ENCODE assay signal across 9 cellular contexts in the genomic region with DNA sequence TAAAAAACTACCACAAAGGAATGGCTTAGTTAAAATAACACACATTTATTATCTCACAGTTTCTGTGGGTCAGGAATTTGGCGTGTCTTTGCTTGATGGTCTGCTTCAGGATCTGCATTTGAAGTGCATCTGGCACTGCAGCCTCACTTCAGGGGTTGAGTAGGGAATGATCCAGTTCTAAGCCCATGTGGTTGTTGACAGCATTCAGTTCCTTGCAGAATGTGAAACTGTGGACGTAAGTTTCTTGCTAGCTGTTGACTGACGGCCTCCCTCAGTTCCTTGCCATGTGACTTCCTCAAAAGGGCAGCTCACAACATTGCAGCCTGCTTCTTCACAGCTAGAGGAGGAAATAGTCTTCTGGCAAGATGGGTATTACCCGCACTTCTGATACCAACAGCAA. TPM values are rescaled to one million over a fixed set of nuclear protein-coding genes. Genes with fewer than 3 reads are reported as not detected.
A peak's percentile ranks its signal among the peaks of the same experiment; 100 is the strongest.
DNase-seq lines count a peak whose midpoint lies in the region; ATAC-seq and TF ChIP-seq lines count a peak whose summit lies in the region.
"Had no signal": no experiment of that assay in that cellular context is flagged by ENCODE, and none has a peak within 500 bp of the region (broad histone marks: within the 10 kb centered on the region; RNA-seq: fewer than 3 reads in every experiment).

No MANE protein-coding gene starts in this region.

- DNase-seq in stimulated activated CD4-positive, alpha-beta T cell treated with anti-CD3 and anti-CD28 coated beads, Interleukin-15, amount 100 ng/mL, for 24 hours: peak; percentile 11
- no peak for DNase-seq in stimulated activated CD4-positive, alpha-beta T cell treated with anti-CD3 and anti-CD28 coated beads, Interleukin-2, amount 100 ng/mL, for 24 hours
- DNase-seq in OCI-M1 (lab: John Stamatoyannopoulos, UW) (peak; percentile 82), ascending aorta (ENCODE audit: low spot score in 2 of 2) (peak; percentile 23 to 77), NCI-H510A (lab: John Stamatoyannopoulos, UW) (no peak), posterior vena cava (ENCODE audit: low spot score) (no peak), progenitor cell of endocrine pancreas (ENCODE audit: low spot score, unreplicated experiment) (no peak)
- DNase-seq in natural killer cell treated with Interleukin-12 subunit alpha and Interleukin-12 subunit beta and Interleukin-15 and Interleukin-18, amount 100 ng/mL, for 72 hours (ENCODE audit: low spot score): no peak

- no peaks in the 10 kb centered on the region for H3K27me3 ChIP-seq in ascending aorta

- peaks cover 15 to 24% of the 10 kb centered on the region in 2 donors for H3K4me1 Mint-ChIP-seq in natural killer cell treated with Interleukin-12 subunit alpha and Interleukin-12 subunit beta and Interleukin-15 and Interleukin-18, amount 100 ng/mL, for 72 hours (ENCODE audit: low read depth in 2 of 2)
- peaks cover 2% of the 10 kb centered on the region for H3K4me1 Mint-ChIP-seq in progenitor cell of endocrine pancreas (ENCODE audit: low read depth)

- H3K36me3 Mint-ChIP-seq in natural killer cell treated with Interleukin-12 subunit alpha and Interleukin-12 subunit beta and Interleukin-15 and Interleukin-18, amount 100 ng/mL, for 72 hours: no peaks in the 10 kb centered on the region
- H3K36me3 Mint-ChIP-seq in progenitor cell of endocrine pancreas (ENCODE audit: insufficient read depth): no peaks in the 10 kb centered on the region

- intact Hi-C loops in ascending aorta (cut with DNase I): loop anchor here (5.0 kb wide), 1 partner anchor 131 kb away; the partner anchor contains the start of gene ECM2
- intact Hi-C loops in posterior vena cava (cut with DNase I): no loop called here

- H3K27ac ChIP-seq in ascending aorta: peak overlapping the region; percentile 82 to 84

- no peaks in the 10 kb centered on the region for H3K36me3 ChIP-seq in ascending aorta

- TF ChIP-seq CTCF in ascending aorta (IDR thresholded peaks at IDR 0.05) (no peak), progenitor cell of endocrine pancreas (IDR thresholded peaks at IDR 0.05; ENCODE audit: unreplicated experiment) (no peak)

- no peaks in the 10 kb centered on the region for H3K27me3 Mint-ChIP-seq in natural killer cell treated with Interleukin-12 subunit alpha and Interleukin-12 subunit beta and Interleukin-15 and Interleukin-18, amount 100 ng/mL, for 72 hours
- no peaks in the 10 kb centered on the region for H3K27me3 Mint-ChIP-seq in progenitor cell of endocrine pancreas

- peak overlapping the region; percentile 64 to 78 for H3K27ac Mint-ChIP-seq in natural killer cell treated with Interleukin-12 subunit alpha and Interleukin-12 subunit beta and Interleukin-15 and Interleukin-18, amount 100 ng/mL, for 72 hours
- no peak overlapping the region for H3K27ac Mint-ChIP-seq in progenitor cell of endocrine pancreas

- H3K4me3 Mint-ChIP-seq in natural killer cell treated with Interleukin-12 subunit alpha and Interleukin-12 subunit beta and Interleukin-15 and Interleukin-18, amount 100 ng/mL, for 72 hours: peak overlapping the region; percentile 67
- no peak overlapping the region for H3K4me3 Mint-ChIP-seq in progenitor cell of endocrine pancreas (ENCODE audit: low read depth)

- peak overlapping the region; percentile 18 to 64 for H3K4me3 ChIP-seq in ascending aorta

- H3K4me1 ChIP-seq in ascending aorta: peaks cover 0 to 7% of the 10 kb centered on the region in 2 donors

- H3K9me3 ChIP-seq in ascending aorta: no peaks in the 10 kb centered on the region

- ATAC-seq in natural killer cell treated with Interleukin-12 subunit alpha and Interleukin-12 subunit beta and Interleukin-15 and Interleukin-18, amount 100 ng/mL, for 72 hours: peak; percentile 79 to 83

- no peaks in the 10 kb centered on the region for H3K9me3 Mint-ChIP-seq in natural killer cell treated with Interleukin-12 subunit alpha and Interleukin-12 subunit beta and Interleukin-15 and Interleukin-18, amount 100 ng/mL, for 72 hours
- H3K9me3 Mint-ChIP-seq in progenitor cell of endocrine pancreas (ENCODE audit: low read depth): no peaks in the 10 kb centered on the region

RNA-seq across cellular contexts. Expression of gene OGN, which starts 2.1 kb away (rescaled TPM):
- total RNA-seq in ascending aorta: 156 TPM
- total RNA-seq in natural killer cell treated with Interleukin-12 subunit alpha and Interleukin-12 subunit beta and Interleukin-15 and Interleukin-18, amount 100 ng/mL, for 72 hours: not detected
- total RNA-seq in posterior vena cava: 10 to 100 TPM; 28.4 to 64.0 TPM
- total RNA-seq in progenitor cell of endocrine pancreas: not detected in 2 replicates
- total RNA-seq: kidney epithelial cell had no signal

RNA-seq across cellular contexts. Expression of gene OMD, which starts 17.8 kb away (rescaled TPM):
- 36.2 TPM for total RNA-seq in ascending aorta
- not detected for total RNA-seq in natural killer cell treated with Interleukin-12 subunit alpha and Interleukin-12 subunit beta and Interleukin-15 and Interleukin-18, amount 100 ng/mL, for 72 hours
- total RNA-seq in posterior vena cava: 10 to 100 TPM; 15.1 to 47.0 TPM
- total RNA-seq in progenitor cell of endocrine pancreas: not detected in 2 replicates
- total RNA-seq: kidney epithelial cell had no signal

Comparison
In these comparisons a context has a peak if more than half of its experiments do, and no peak if none do; other contexts are left out.
1. DNase-seq: peak in stimulated activated CD4-positive, alpha-beta T cell treated with anti-CD3 and anti-CD28 coated beads, Interleukin-15, amount 100 ng/mL, for 24 hours (single experiment), OCI-M1 (single experiment) and ascending aorta (2 of 2); none in stimulated activated CD4-positive, alpha-beta T cell treated with anti-CD3 and anti-CD28 coated beads, Interleukin-2, amount 100 ng/mL, for 24 hours (0 of 2), natural killer cell treated with Interleukin-12 subunit alpha and Interleukin-12 subunit beta and Interleukin-15 and Interleukin-18, amount 100 ng/mL, for 72 hours (single experiment), NCI-H510A (single experiment), posterior vena cava (single experiment) and progenitor cell of endocrine pancreas (single experiment).
2. RNA of gene OGN, which starts 2.1 kb away (total RNA-seq): 156 TPM in ascending aorta (single experiment) and 28.4 to 64.0 TPM in posterior vena cava; not detected in natural killer cell treated with Interleukin-12 subunit alpha and Interleukin-12 subunit beta and Interleukin-15 and Interleukin-18, amount 100 ng/mL, for 72 hours and not detected in progenitor cell of endocrine pancreas; every median in the first group is over 10 times any median in the second.
3. RNA of gene OMD, which starts 17.8 kb away (total RNA-seq): 15.1 to 47.0 TPM in posterior vena cava and 36.2 TPM in ascending aorta (single experiment); not detected in natural killer cell treated with Interleukin-12 subunit alpha and Interleukin-12 subunit beta and Interleukin-15 and Interleukin-18, amount 100 ng/mL, for 72 hours and not detected in progenitor cell of endocrine pancreas; every median in the first group is over 10 times any median in the second.